ENCODE assay signal across 17 cellular contexts in the genomic region with DNA sequence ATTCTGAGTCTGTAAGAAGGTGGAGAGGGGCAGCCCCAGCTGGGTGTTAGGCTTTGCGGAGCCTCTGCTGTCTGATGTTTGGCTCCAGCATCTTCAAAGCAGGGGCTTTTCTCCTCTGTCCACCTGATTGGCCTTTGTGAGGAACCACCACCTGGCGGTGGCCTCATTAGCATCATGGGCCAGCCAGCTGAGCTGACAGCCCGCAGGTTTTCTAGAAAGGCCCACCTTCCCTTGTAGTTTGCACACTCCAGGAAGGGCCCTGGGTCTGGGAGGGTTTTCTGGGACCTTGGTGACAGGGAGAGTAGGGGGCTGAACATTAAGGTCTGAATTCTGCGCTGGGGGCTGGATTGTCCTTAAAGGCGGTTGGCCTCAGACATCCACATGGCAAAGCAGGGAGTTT. TPM values are rescaled to one million over a fixed set of nuclear protein-coding genes. Genes with fewer than 3 reads are reported as not detected.
DNase-seq lines count a peak whose midpoint lies in the region; ATAC-seq and TF ChIP-seq lines count a peak whose summit lies in the region.
"Had no signal": no experiment of that assay in that cellular context is flagged by ENCODE, and none has a peak within 500 bp of the region (broad histone marks: within the 10 kb centered on the region; RNA-seq: fewer than 3 reads in every experiment).

No MANE protein-coding gene starts in this region.

- in situ Hi-C loops in Panc1 (cut with HindIII; ENCODE audit: low pct_unique_long_range_greater_than_20kb, low sequenced_read_pairs), result no loop called here

- H3K9me3 Mint-ChIP-seq in activated naive CD4-positive, alpha-beta T cell treated with anti-CD3 and anti-CD28 coated beads, Interleukin-2, amount 10 ng/mL, durations not matched to agents 7 days and 5 days, result no peaks in the 10 kb centered on the region
- peaks cover 0 to 4% of the 10 kb centered on the region in 2 donors for H3K9me3 Mint-ChIP-seq in stimulated activated naive B cell treated with anti-CD40 and anti-IgM and Interleukin-4, amounts not matched to agents 10 μg/mL and 1 μg/mL and 100 μg/mL, for 72 hours
- H3K9me3 Mint-ChIP-seq: nephron had no signal

- peak overlapping the region; percentile 92 for H3K27ac Mint-ChIP-seq in activated naive CD4-positive, alpha-beta T cell treated with anti-CD3 and anti-CD28 coated beads, Interleukin-2, amount 10 ng/mL, durations not matched to agents 7 days and 5 days
- H3K27ac Mint-ChIP-seq in stimulated activated naive B cell treated with anti-CD40 and anti-IgM and Interleukin-4, amounts not matched to agents 10 μg/mL and 1 μg/mL and 100 μg/mL, for 72 hours, result peak overlapping the region; percentile 99

- H3K4me1 ChIP-seq in Panc1 (ENCODE audit: control insufficient read depth, insufficient read depth, low read length) (peaks cover 89% of the 10 kb centered on the region), body of pancreas (peaks cover 84% of the 10 kb centered on the region)

- no peak for ATAC-seq in Panc1
- ATAC-seq in body of pancreas, result no peak
- ATAC-seq in stimulated activated naive B cell treated with anti-CD40 and anti-IgM and Interleukin-4, amounts not matched to agents 10 μg/mL and 1 μg/mL and 100 μg/mL, for 72 hours (replicated peaks), result no peak
- no peak for ATAC-seq in HG02763 (IDR thresholded peaks at IDR 0.05; ENCODE audit: unreplicated experiment)
- ATAC-seq in GM18868 (IDR thresholded peaks at IDR 0.05; ENCODE audit: unreplicated experiment), result no peak
- ATAC-seq: lower lobe of right lung, Right ventricle myocardium inferior had no signal

- peaks cover 88% of the 10 kb centered on the region for H3K4me1 Mint-ChIP-seq in activated naive CD4-positive, alpha-beta T cell treated with anti-CD3 and anti-CD28 coated beads, Interleukin-2, amount 10 ng/mL, durations not matched to agents 7 days and 5 days
- H3K4me1 Mint-ChIP-seq in stimulated activated naive B cell treated with anti-CD40 and anti-IgM and Interleukin-4, amounts not matched to agents 10 μg/mL and 1 μg/mL and 100 μg/mL, for 72 hours, result peaks cover 70 to 94% of the 10 kb centered on the region in 2 donors

- DNase-seq in activated naive CD4-positive, alpha-beta T cell treated with anti-CD3 and anti-CD28 coated beads, Interleukin-2, amount 10 ng/mL, durations not matched to agents 7 days and 5 days, result no peak
- DNase-seq in activated naive CD4-positive, alpha-beta T cell (lab: John Stamatoyannopoulos, UW), result no peak
- DNase-seq in Panc1 (ENCODE audit: low read depth, low spot score) (no peak), body of pancreas (no peak), RPMI8226 (no peak)
- no peak for DNase-seq in stimulated activated naive B cell treated with anti-CD40 and anti-IgM and Interleukin-4, amounts not matched to agents 10 μg/mL and 1 μg/mL and 100 μg/mL, for 72 hours
- DNase-seq: activated CD4-positive, alpha-beta T cell treated with anti-CD3 and anti-CD28 coated beads, Interleukin-2, amount 50 U/mL, for 4 hours; DMS53; foreskin fibroblast; lower lobe of right lung; stimulated activated CD4-positive, alpha-beta T cell treated with anti-CD3 and anti-CD28 coated beads, Interleukin-2, amount 100 ng/mL, for 24 hours; T-helper 9 cell had no signal

- 76 to 100% methylated on average over 2 to 5 of the region's 5 CpGs for WGBS in body of pancreas, 2 donors

- H3K36me3 Mint-ChIP-seq in activated naive CD4-positive, alpha-beta T cell treated with anti-CD3 and anti-CD28 coated beads, Interleukin-2, amount 10 ng/mL, durations not matched to agents 7 days and 5 days, result peaks cover 13% of the 10 kb centered on the region
- H3K36me3 Mint-ChIP-seq in stimulated activated naive B cell treated with anti-CD40 and anti-IgM and Interleukin-4, amounts not matched to agents 10 μg/mL and 1 μg/mL and 100 μg/mL, for 72 hours, result peaks cover 17 to 39% of the 10 kb centered on the region in 2 donors

- H3K9me3 ChIP-seq in Panc1 (ENCODE audit: control insufficient read depth, insufficient read depth, low read depth, low read length) (no peaks in the 10 kb centered on the region), body of pancreas (no peaks in the 10 kb centered on the region)
- H3K9me3 ChIP-seq: lower lobe of right lung, upper lobe of left lung had no signal

- no TSS peak for BruUV-seq in Panc1 (replicated peaks; lab: Mats Ljungman, UMichigan)

- H3K27ac ChIP-seq in Panc1 (ENCODE audit: low read length) (peak overlapping the region; percentile 78), body of pancreas (peak overlapping the region in 3 of 4 donors; percentile 73 to 86 (median 75))

- H3K36me3 ChIP-seq in Panc1 (ENCODE audit: control insufficient read depth, insufficient read depth, low read length) (no peaks in the 10 kb centered on the region), body of pancreas (replicated peaks in 1 of 2; ENCODE audit: insufficient read depth in 1 of 2, low read depth in 2 of 2) (no peaks in the 10 kb centered on the region)
- H3K36me3 ChIP-seq: lower lobe of right lung, upper lobe of left lung had no signal

- TF ChIP-seq CTCF in Panc1 (IDR thresholded peaks at IDR 0.05), result no peak
- TF ChIP-seq CTCF in body of pancreas (IDR thresholded peaks at IDR 0.05), result no peak

- no peak overlapping the region for H3K4me3 ChIP-seq in Panc1 (ENCODE audit: low read depth in 2 of 2, low read length in 2 of 2)
- no peak overlapping the region for H3K4me3 ChIP-seq in body of pancreas
- H3K4me3 ChIP-seq: upper lobe of left lung had no signal

- CTCF ChIA-PET in activated naive CD4-positive, alpha-beta T cell treated with anti-CD3 and anti-CD28 coated beads, Interleukin-2, amount 10 ng/mL, durations not matched to agents 7 days and 5 days (lab: Charles Lee), result interaction anchor here (1.1 kb wide), 1 partner anchor 11 kb away, joined by 3 read pairs; no protein-coding TSS in a partner anchor
- CTCF ChIA-PET in Panc1 (lab: Charles Lee), result no interaction called here

- H3K4me3 Mint-ChIP-seq in activated naive CD4-positive, alpha-beta T cell treated with anti-CD3 and anti-CD28 coated beads, Interleukin-2, amount 10 ng/mL, durations not matched to agents 7 days and 5 days, result no peak overlapping the region
- H3K4me3 Mint-ChIP-seq in stimulated activated naive B cell treated with anti-CD40 and anti-IgM and Interleukin-4, amounts not matched to agents 10 μg/mL and 1 μg/mL and 100 μg/mL, for 72 hours, result peak overlapping the region in 1 of 2 donors; percentile 83
- H3K4me3 Mint-ChIP-seq: nephron had no signal

- POLR2A ChIA-PET in Panc1 (lab: Charles Lee), result no interaction called here

- TF ChIP-seq POLR2A in body of pancreas (IDR thresholded peaks at IDR 0.05), result no peak

- H3K27me3 Mint-ChIP-seq in activated naive CD4-positive, alpha-beta T cell treated with anti-CD3 and anti-CD28 coated beads, Interleukin-2, amount 10 ng/mL, durations not matched to agents 7 days and 5 days, result no peaks in the 10 kb centered on the region
- H3K27me3 Mint-ChIP-seq in stimulated activated naive B cell treated with anti-CD40 and anti-IgM and Interleukin-4, amounts not matched to agents 10 μg/mL and 1 μg/mL and 100 μg/mL, for 72 hours, result no peaks in the 10 kb centered on the region

- H3K27me3 ChIP-seq in Panc1 (ENCODE audit: control insufficient read depth, insufficient read depth, low read length) (no peaks in the 10 kb centered on the region), body of pancreas (no peaks in the 10 kb centered on the region)
- H3K27me3 ChIP-seq: upper lobe of left lung had no signal

- intact Hi-C loops in Panc1 (cut with micrococcal nuclease; ENCODE audit: unreplicated experiment) (no loop called here), body of pancreas (cut with DNase I) (loop anchor here (10.0 kb wide), 1 partner anchor 54 kb away; no protein-coding TSS in a partner anchor)

RNA-seq across cellular contexts. Expression of a gene that starts 11.6 kb away (rescaled TPM):
- total RNA-seq in Panc1 (2021; ENCODE audit: unreplicated experiment) (163 TPM), body of pancreas (10 to 100 TPM; 50.8 TPM)
- 140 TPM for polyA plus RNA-seq in Panc1 (2012; ENCODE audit: insufficient read length)
